1 cellular context compared by ENCODE assay signal in the genomic region with DNA sequence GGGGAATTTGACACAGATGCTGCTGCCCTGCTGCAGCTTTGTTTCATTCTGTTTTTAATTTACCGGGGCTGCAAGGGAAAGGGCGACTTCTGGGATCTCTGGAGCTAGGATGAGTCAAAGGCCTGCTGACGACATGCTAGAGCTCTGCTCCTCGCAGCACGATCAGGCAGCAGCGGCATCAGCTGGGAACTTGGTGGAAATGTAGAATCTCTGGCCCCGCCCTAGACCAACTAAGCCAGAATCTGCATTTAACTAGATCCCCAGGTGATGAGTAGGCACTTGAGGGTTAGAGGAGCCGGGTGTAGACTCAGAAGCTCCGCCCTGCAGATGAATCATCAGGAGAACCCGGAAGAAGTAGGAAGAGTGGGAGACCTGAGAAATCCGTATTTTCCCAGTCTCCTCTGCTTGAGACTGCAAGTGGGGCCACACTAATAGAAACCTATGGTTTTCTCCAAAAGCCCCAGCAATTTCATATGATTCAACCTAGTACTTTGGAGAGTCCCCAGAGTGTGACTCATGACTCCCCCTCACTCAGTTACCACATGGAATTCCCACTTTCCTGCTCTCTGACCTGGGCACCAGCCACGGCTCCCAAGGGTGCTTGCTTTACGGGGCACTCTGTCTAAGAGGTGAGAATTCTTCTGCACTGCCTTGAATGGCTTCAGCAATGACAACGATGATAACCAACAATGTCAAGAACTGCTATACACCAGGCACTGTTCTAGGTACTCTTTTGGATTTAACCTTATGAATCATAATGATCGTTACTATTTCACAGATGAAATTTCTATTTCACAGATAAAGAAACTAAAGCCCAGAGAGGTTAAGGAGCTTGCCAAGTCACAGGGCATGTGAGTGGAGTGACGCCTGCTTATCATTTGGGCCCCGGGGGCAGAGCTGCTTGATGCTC.
TF ChIP-seq lines count a peak whose summit lies in the region.

No MANE protein-coding gene starts in this region.

TF ChIP-seq in IMR-90, 13 proteins besides CTCF, POLR2A, EP300 and RAD21 (continued from another document):
- TF ChIP-seq, protein P1, sequence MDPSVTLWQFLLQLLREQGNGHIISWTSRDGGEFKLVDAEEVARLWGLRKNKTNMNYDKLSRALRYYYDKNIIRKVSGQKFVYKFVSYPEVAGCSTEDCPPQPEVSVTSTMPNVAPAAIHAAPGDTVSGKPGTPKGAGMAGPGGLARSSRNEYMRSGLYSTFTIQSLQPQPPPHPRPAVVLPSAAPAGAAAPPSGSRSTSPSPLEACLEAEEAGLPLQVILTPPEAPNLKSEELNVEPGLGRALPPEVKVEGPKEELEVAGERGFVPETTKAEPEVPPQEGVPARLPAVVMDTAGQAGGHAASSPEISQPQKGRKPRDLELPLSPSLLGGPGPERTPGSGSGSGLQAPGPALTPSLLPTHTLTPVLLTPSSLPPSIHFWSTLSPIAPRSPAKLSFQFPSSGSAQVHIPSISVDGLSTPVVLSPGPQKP (IDR thresholded peaks at IDR 0.05; ENCODE audit: borderline replicate concordance, low read depth, low read length), result no peak
- peak; percentile 48; the same call in 1 of the 2 replicates for TF ChIP-seq SMC3 (IDR thresholded peaks at IDR 0.05; ENCODE audit: low read depth, low read length)
- peak; percentile 54 for TF ChIP-seq MAFK (IDR thresholded peaks at IDR 0.05; ENCODE audit: low read depth, low read length)
- TF ChIP-seq, protein P2, sequence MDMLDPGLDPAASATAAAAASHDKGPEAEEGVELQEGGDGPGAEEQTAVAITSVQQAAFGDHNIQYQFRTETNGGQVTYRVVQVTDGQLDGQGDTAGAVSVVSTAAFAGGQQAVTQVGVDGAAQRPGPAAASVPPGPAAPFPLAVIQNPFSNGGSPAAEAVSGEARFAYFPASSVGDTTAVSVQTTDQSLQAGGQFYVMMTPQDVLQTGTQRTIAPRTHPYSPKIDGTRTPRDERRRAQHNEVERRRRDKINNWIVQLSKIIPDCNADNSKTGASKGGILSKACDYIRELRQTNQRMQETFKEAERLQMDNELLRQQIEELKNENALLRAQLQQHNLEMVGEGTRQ (IDR thresholded peaks at IDR 0.05; ENCODE audit: low read depth, low read length), result no peak; the same call in 1 of the 2 replicates
- no peak for TF ChIP-seq NFE2L2 (IDR thresholded peaks at IDR 0.05; ENCODE audit: low read depth, low read length)
- TF ChIP-seq CEBPB (IDR thresholded peaks at IDR 0.05; ENCODE audit: low read depth, low read length), result peak; percentile 55; the same call in 1 of the 2 replicates
- TF ChIP-seq RFX5 (IDR thresholded peaks at IDR 0.05; ENCODE audit: low read depth, low read length), result no peak
- peak; percentile 52 for TF ChIP-seq BHLHE40 (IDR thresholded peaks at IDR 0.05; ENCODE audit: low read depth, low read length)
- no peak for TF ChIP-seq RCOR1 (IDR thresholded peaks at IDR 0.05; ENCODE audit: insufficient replicate concordance, low read length)
- peak; percentile 40; the same call in 1 of the 2 replicates for TF ChIP-seq MAZ (IDR thresholded peaks at IDR 0.05; ENCODE audit: borderline replicate concordance, low read depth, low read length)
